Comparison of ENCODE assay signal across 10 cellular contexts in the genomic region with DNA sequence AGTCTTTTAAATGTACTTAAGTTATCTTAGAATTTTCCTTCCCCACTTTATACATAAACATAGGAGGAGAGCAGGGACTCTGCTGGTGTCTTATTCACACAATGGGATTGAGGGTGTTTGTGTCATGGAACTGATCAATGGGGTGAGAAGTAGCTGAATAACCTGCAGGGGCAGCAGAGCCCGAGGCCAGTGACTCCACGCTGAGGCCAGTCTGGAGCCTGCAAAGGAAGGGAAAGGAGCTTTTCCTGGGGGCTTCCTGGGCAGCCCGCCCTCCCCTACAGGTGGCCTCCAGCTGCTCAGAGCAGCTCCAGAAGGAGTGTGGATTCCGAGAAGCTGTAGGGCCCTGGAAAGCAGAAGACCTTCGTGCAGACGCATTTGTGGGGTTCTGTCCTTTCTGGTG. TPM values are rescaled to one million over a fixed set of nuclear protein-coding genes. Genes with fewer than 3 reads are reported as not detected.
DNase-seq lines count a peak whose midpoint lies in the region; ATAC-seq and TF ChIP-seq lines count a peak whose summit lies in the region.
"Not testable (repeated sequence)": the region's sequence is repeated elsewhere in the genome, so short reads cannot be mapped to it uniquely, and the experiment has no call there.
"Had no signal": no experiment of that assay in that cellular context is flagged by ENCODE, and none has a peak within 500 bp of the region (broad histone marks: within the 10 kb centered on the region; RNA-seq: fewer than 3 reads in every experiment).

No MANE protein-coding gene starts in this region.

- peak; percentile 9 for TF ChIP-seq CTCF in choroid plexus epithelial cell (conservative IDR thresholded peaks at IDR 0.05; ENCODE audit: low read depth, low read length)

- H3K9me3 Mint-ChIP-seq in activated T-cell treated with anti-CD3 and anti-CD28 coated beads, Interleukin-2, amount 50 U/mL, for 4 hours; memory B cell: not testable (repeated sequence)
- H3K9me3 Mint-ChIP-seq in stimulated activated naive CD8-positive, alpha-beta T cell treated with anti-CD3 and anti-CD28 coated beads, Interleukin-15, amount 100 ng/mL, for 72 hours: peaks cover 9 to 27% of the 10 kb centered on the region in 2 donors

- not testable (repeated sequence) for H3K27me3 ChIP-seq in BLaER1 treated with 17β-estradiol and CSF1 and Interleukin-3, amounts not matched to agents 10 nM and 100 nM

- H3K27ac Mint-ChIP-seq in T-helper 17 cell (peak overlapping the region; percentile 49), memory B cell (peak overlapping the region; percentile 90)
- H3K27ac Mint-ChIP-seq in stimulated activated naive CD8-positive, alpha-beta T cell treated with anti-CD3 and anti-CD28 coated beads, Interleukin-15, amount 100 ng/mL, for 72 hours: not testable (repeated sequence)

- H3K9ac ChIP-seq in BLaER1 treated with 17β-estradiol and CSF1 and Interleukin-3, amounts not matched to agents 10 nM and 100 nM: not testable (repeated sequence)

- not testable (repeated sequence) for H3K36me3 Mint-ChIP-seq in T-helper 17 cell (ENCODE audit: low read depth); activated T-cell treated with anti-CD3 and anti-CD28 coated beads, Interleukin-2, amount 50 U/mL, for 4 hours (ENCODE audit: insufficient read depth); memory B cell

- DNase-seq in G401 (ENCODE audit: low spot score): peak; percentile 7
- DNase-seq in NCI-H146 treated with DMSO at 0.1 percent for 48 hours (lab: John Stamatoyannopoulos, UW; ENCODE audit: unreplicated experiment): peak; percentile 29
- DNase-seq in T-helper 17 cell; activated T-cell treated with anti-CD3 and anti-CD28 coated beads, Interleukin-2, amount 50 U/mL, for 4 hours; choroid plexus epithelial cell (ENCODE audit: low read depth); memory B cell (ENCODE audit: low spot score in 2 of 2); stimulated activated naive CD8-positive, alpha-beta T cell treated with anti-CD3 and anti-CD28 coated beads, Interleukin-15, amount 100 ng/mL, for 72 hours: not testable (repeated sequence)

- not testable (repeated sequence) for H4K20me1 ChIP-seq in BLaER1 treated with 17β-estradiol and CSF1 and Interleukin-3, amounts not matched to agents 10 nM and 100 nM

- H3K4me3 ChIP-seq in BLaER1 treated with 17β-estradiol and CSF1 and Interleukin-3, amounts not matched to agents 10 nM and 100 nM; choroid plexus epithelial cell (ENCODE audit: low read depth, low read length): not testable (repeated sequence)

- H3K9me3 ChIP-seq in BLaER1 treated with 17β-estradiol and CSF1 and Interleukin-3, amounts not matched to agents 10 nM and 100 nM (replicated peaks in 1 of 11): peaks cover 22 to 39% (median 23%) of the 10 kb centered on the region in 11 experiments
- H3K9me3 ChIP-seq in T-helper 17 cell (ENCODE audit: control insufficient read depth, low read length, poor library complexity, severe bottlenecking): not testable (repeated sequence)

- H3K36me3 ChIP-seq in BLaER1 treated with 17β-estradiol and CSF1 and Interleukin-3, amounts not matched to agents 10 nM and 100 nM: peaks cover 16 to 26% (median 23%) of the 10 kb centered on the region in 11 experiments

- H3K4me1 ChIP-seq in BLaER1 treated with 17β-estradiol and CSF1 and Interleukin-3, amounts not matched to agents 10 nM and 100 nM: peaks cover 23 to 28% (median 25%) of the 10 kb centered on the region in 10 experiments

- H3K27me3 Mint-ChIP-seq in T-helper 17 cell; activated T-cell treated with anti-CD3 and anti-CD28 coated beads, Interleukin-2, amount 50 U/mL, for 4 hours (ENCODE audit: low read depth); memory B cell; stimulated activated naive CD8-positive, alpha-beta T cell treated with anti-CD3 and anti-CD28 coated beads, Interleukin-15, amount 100 ng/mL, for 72 hours: not testable (repeated sequence)

- ATAC-seq in T-helper 17 cell; activated T-cell treated with anti-CD3 and anti-CD28 coated beads, Interleukin-2, amount 50 U/mL, for 4 hours; memory B cell (ENCODE audit: low read depth); stimulated activated naive CD8-positive, alpha-beta T cell treated with anti-CD3 and anti-CD28 coated beads, Interleukin-15, amount 100 ng/mL, for 72 hours: not testable (repeated sequence)

- in situ Hi-C loops in G401 (cut with HindIII; ENCODE audit: low sequenced_read_pairs): not testable (repeated sequence)

- H3K4me1 Mint-ChIP-seq in T-helper 17 cell: not testable (repeated sequence)
- H3K4me1 Mint-ChIP-seq in activated T-cell treated with anti-CD3 and anti-CD28 coated beads, Interleukin-2, amount 50 U/mL, for 4 hours (ENCODE audit: low read depth): peaks cover 25% of the 10 kb centered on the region
- H3K4me1 Mint-ChIP-seq in memory B cell: peaks cover 17% of the 10 kb centered on the region
- peaks cover 45% of the 10 kb centered on the region for H3K4me1 Mint-ChIP-seq in stimulated activated naive CD8-positive, alpha-beta T cell treated with anti-CD3 and anti-CD28 coated beads, Interleukin-15, amount 100 ng/mL, for 72 hours

- not testable (repeated sequence) for H3K4me3 Mint-ChIP-seq in T-helper 17 cell, memory B cell
- H3K4me3 Mint-ChIP-seq in activated T-cell treated with anti-CD3 and anti-CD28 coated beads, Interleukin-2, amount 50 U/mL, for 4 hours: peak overlapping the region; percentile 87
- peak overlapping the region; percentile 89 to 90 for H3K4me3 Mint-ChIP-seq in stimulated activated naive CD8-positive, alpha-beta T cell treated with anti-CD3 and anti-CD28 coated beads, Interleukin-15, amount 100 ng/mL, for 72 hours

- peak overlapping the region in 8 of 11 experiments; percentile 73 to 88 (median 85); a peak in 13 of 22 replicates for H3K4me2 ChIP-seq in BLaER1 treated with 17β-estradiol and CSF1 and Interleukin-3, amounts not matched to agents 10 nM and 100 nM

- H3K27ac ChIP-seq in BLaER1 treated with 17β-estradiol and CSF1 and Interleukin-3, amounts not matched to agents 10 nM and 100 nM: not testable (repeated sequence)

RNA-seq across cellular contexts. Expression of a gene that starts 0.9 kb away (rescaled TPM):
- 0.20 TPM in 1 of 2 replicates, not detected in the other for total RNA-seq in G401 (2014; rRNA removed; shearing (Covaris generic))
- total RNA-seq in T-helper 17 cell: 1 to 10 TPM; 4.5 to 8.4 TPM
- 1 to 10 TPM; 1.9 to 3.3 (median 2.9) TPM for total RNA-seq in activated T-cell treated with anti-CD3 and anti-CD28 coated beads, Interleukin-2, amount 50 U/mL, for 4 hours
- total RNA-seq: H1 had no signal

RNA-seq across cellular contexts. Expression of a gene that starts 33.5 kb away (rescaled TPM):
- 7.3 and 13.1 TPM in 2 replicates for total RNA-seq in G401 (2014; rRNA removed; shearing (Covaris generic))
- 1 to 10 TPM; 7.9 to 9.5 TPM for total RNA-seq in T-helper 17 cell
- 1 to 10 TPM; 4.2 to 4.6 (median 4.3) TPM for total RNA-seq in activated T-cell treated with anti-CD3 and anti-CD28 coated beads, Interleukin-2, amount 50 U/mL, for 4 hours

RNA-seq across cellular contexts. Expression of a gene that starts 40.0 kb away (rescaled TPM):
- total RNA-seq in G401 (2014; rRNA removed; shearing (Covaris generic)): 6.5 and 9.9 TPM in 2 replicates
- total RNA-seq in T-helper 17 cell: 1 to 10 TPM; 2.3 to 2.4 TPM
- total RNA-seq in activated T-cell treated with anti-CD3 and anti-CD28 coated beads, Interleukin-2, amount 50 U/mL, for 4 hours: 1 to 10 TPM in 2 of 3 donors, under 1 TPM in 1; 0.78 to 1.2 (median 1.1) TPM

RNA-seq across cellular contexts. Expression of a gene that starts 49.3 kb away (rescaled TPM):
- total RNA-seq in G401 (2014; rRNA removed; shearing (Covaris generic)): not detected in 2 replicates
- under 1 TPM; 0.26 to 0.60 TPM for total RNA-seq in T-helper 17 cell
- total RNA-seq in activated T-cell treated with anti-CD3 and anti-CD28 coated beads, Interleukin-2, amount 50 U/mL, for 4 hours: under 1 TPM; 0.13 to 0.33 (median 0.16) TPM
- total RNA-seq: PC-9 had no signal
